In genomic region chr3:16378920-16379319, GRCh38 we compare ENCODE assay signal across 8 cellular contexts.
DNase-seq lines count a peak whose midpoint lies in the region; ATAC-seq, FAIRE-seq and TF ChIP-seq lines count a peak whose summit lies in the region.

No MANE protein-coding gene starts in this region.

- CTCF ChIA-PET in HepG2 (lab: Yijun Ruan, JAX; ENCODE audit: low intra/inter-chr PET ratio, low total read pairs), result no interaction called here

- H4K5ac ChIP-seq in H9 (ENCODE audit: insufficient read length, low read depth, low read length), result no peak overlapping the region

- no peak overlapping the region for H2BK20ac ChIP-seq in H9 (ENCODE audit: low read depth, low read length, poor library complexity, severe bottlenecking)

- no peaks in the 10 kb centered on the region for H3K79me1 ChIP-seq in H9 (ENCODE audit: insufficient read depth, low read depth, low read length, poor library complexity, severe bottlenecking)

- H3K9me3 Mint-ChIP-seq in H9, result peaks cover 5 to 6% of the 10 kb centered on the region in 2 experiments; a peak in 3 of 5 replicates

- H2BK120ac ChIP-seq in H9 (ENCODE audit: low read depth, low read length, poor library complexity, severe bottlenecking), result no peak overlapping the region

- H3K36me3 Mint-ChIP-seq in H9 (ENCODE audit: insufficient read depth in 1 of 3, low read depth in 3 of 3), result peaks cover 0 to 6% (median 3%) of the 10 kb centered on the region in 3 experiments; a peak in 6 of 7 replicates

- H3K36me3 ChIP-seq in HepG2 (replicated peaks in 1 of 2; ENCODE audit: control insufficient read depth in 1 of 2, insufficient read depth in 2 of 2, low read length in 2 of 2) (no peaks in the 10 kb centered on the region), hepatocyte (replicated peaks; ENCODE audit: insufficient read depth, low read depth) (no peaks in the 10 kb centered on the region)

- no peak for TF ChIP-seq RAD21 in HepG2 (CRISPR knock-in tag; IDR thresholded peaks at IDR 0.05)

- H3K14ac ChIP-seq in H9 (ENCODE audit: insufficient read depth, low read length), result no peak overlapping the region

- TF ChIP-seq CTCF in GM13977 (IDR thresholded peaks at IDR 0.05; ENCODE audit: extremely low read depth, insufficient read depth, missing control alignments) (no peak), foreskin keratinocyte (conservative IDR thresholded peaks at IDR 0.05) (no peak), H9 (conservative IDR thresholded peaks at IDR 0.05) (no peak), HepG2 (CRISPR knock-in tag; IDR thresholded peaks at IDR 0.05) (no peak), hepatocyte (IDR thresholded peaks at IDR 0.05; ENCODE audit: poor library complexity) (no peak)

- TF ChIP-seq EP300 in HepG2 (IDR thresholded peaks at IDR 0.05; ENCODE audit: low read depth in 2 of 2, low read length in 2 of 2), result no peak
- TF ChIP-seq EP300 in HepG2 (CRISPR knock-in tag; IDR thresholded peaks at IDR 0.05; ENCODE audit: borderline replicate concordance), result no peak

- intact Hi-C loops in HepG2 (cut with micrococcal nuclease; ENCODE audit: unreplicated experiment), result no loop called here

- ATAC-seq in GM21528 (IDR thresholded peaks at IDR 0.05; ENCODE audit: low FRiP score, unreplicated experiment), result peak; percentile 43
- peak; percentile 45 for ATAC-seq in HG03571 (IDR thresholded peaks at IDR 0.05; ENCODE audit: unreplicated experiment)
- peak; percentile 79 for ATAC-seq in foreskin keratinocyte
- ATAC-seq in HepG2, result no peak

- H3K4me2 ChIP-seq in H9 (ENCODE audit: insufficient read depth, insufficient read length, low read length) (no peak overlapping the region), HepG2 (ENCODE audit: low read depth, low read length) (no peak overlapping the region), hepatocyte (no peak overlapping the region)

- WGBS in H9 (ENCODE audit: extremely low coverage, insufficient read length, low lambda C conversion rate), result no CpG with 5 or more reads among the region's 3 CpGs
- WGBS in HepG2 (ENCODE audit: low lambda C conversion rate), result 59% methylated on average over 3 of the region's 3 CpGs
- 84% methylated on average over 3 of the region's 3 CpGs for WGBS in hepatocyte (ENCODE audit: low lambda C conversion rate, missing lambda C conversion rate)

- POLR2A ChIA-PET in HepG2 (lab: Yijun Ruan, JAX), result no interaction called here

- DNase-seq in GM13977 (ENCODE audit: low spot score), result peak; percentile 56
- peak in 1 of 2 donors; percentile 57 for DNase-seq in foreskin keratinocyte
- DNase-seq in H9, result no peak
- DNase-seq in HepG2 (ENCODE audit: low spot score), result no peak
- no peak for DNase-seq in hepatocyte (ENCODE audit: low spot score)
- no peak for DNase-seq in NCI-H345 treated with DMSO at 0.1 percent for 48 hours (lab: John Stamatoyannopoulos, UW; ENCODE audit: unreplicated experiment)

- no peak for FAIRE-seq in HepG2 (lab: Jason Lieb, UNC)

- no peak overlapping the region for H4K8ac ChIP-seq in H9 (replicated peaks; ENCODE audit: insufficient read length, low read depth, low read length)

- no peak for TF ChIP-seq POLR2A in HepG2 (IDR thresholded peaks at IDR 0.05; ENCODE audit: insufficient read depth in 1 of 2, low read depth in 2 of 2, low read length in 2 of 2)

- H3K27ac Mint-ChIP-seq in H9, result no peak overlapping the region

- peaks cover 2 to 19% of the 10 kb centered on the region in 2 experiments; a peak in 3 of 4 replicates for H3K4me1 Mint-ChIP-seq in H9

- no peak overlapping the region for H4K91ac ChIP-seq in H9 (ENCODE audit: insufficient read length, low read depth, low read length)

- no peak overlapping the region for H3K9ac ChIP-seq in H9 (ENCODE audit: extremely low read depth, insufficient read length, low read length)
- H3K9ac ChIP-seq in HepG2 (ENCODE audit: insufficient read depth, low read depth, low read length), result no peak overlapping the region

- H2BK12ac ChIP-seq in H9 (ENCODE audit: insufficient read length, low read depth, low read length), result no peak overlapping the region

- no peak overlapping the region for H3K4ac ChIP-seq in H9 (ENCODE audit: low read depth, low read length)

- no peak overlapping the region for H2AK5ac ChIP-seq in H9 (ENCODE audit: insufficient read length, low read length)

- H2BK15ac ChIP-seq in H9 (ENCODE audit: low read depth, low read length), result no peak overlapping the region

- no peak overlapping the region for H3K18ac ChIP-seq in H9 (ENCODE audit: insufficient read length, low read depth, low read length)

- no peak overlapping the region for H3K23ac ChIP-seq in H9 (ENCODE audit: insufficient read length, low read depth, low read length)

- H3K27me3 Mint-ChIP-seq in H9 (ENCODE audit: low read depth), result peaks cover 2% of the 10 kb centered on the region; the same call in 1 of the 2 replicates

- H3K4me3 Mint-ChIP-seq in H9, result no peak overlapping the region

- H3K4me1 ChIP-seq in foreskin keratinocyte (no peaks in the 10 kb centered on the region), H9 (ENCODE audit: insufficient read depth, low read length) (no peaks in the 10 kb centered on the region), HepG2 (ENCODE audit: insufficient read depth, low read length) (no peaks in the 10 kb centered on the region), hepatocyte (ENCODE audit: insufficient read depth) (no peaks in the 10 kb centered on the region)

- no peak overlapping the region for H3T11ph ChIP-seq in H9 (ENCODE audit: low read length)

- H3K56ac ChIP-seq in H9 (ENCODE audit: insufficient read length, low read depth, low read length), result no peak overlapping the region

- no peaks in the 10 kb centered on the region for H3K9me2 ChIP-seq in hepatocyte (replicated peaks; ENCODE audit: insufficient read depth)

- in situ Hi-C loops in GM13977 (cut with MboI; ENCODE audit: low pct_unique_long_range_greater_than_20kb, low sequenced_read_pairs, unreplicated experiment), result no loop called here
- in situ Hi-C loops in HepG2 (cut with HindIII; ENCODE audit: extremely low pct_ligation_motif_present, low pct_unique_long_range_greater_than_20kb), result no loop called here

- no TSS peak for BruUV-seq in HepG2 (replicated peaks; lab: Mats Ljungman, UMichigan)

- H3K27me3 ChIP-seq in foreskin keratinocyte (no peaks in the 10 kb centered on the region), H9 (ENCODE audit: insufficient read depth, low read length) (no peaks in the 10 kb centered on the region), HepG2 (ENCODE audit: control insufficient read depth in 1 of 2, insufficient read depth in 2 of 2, low read length in 2 of 2) (no peaks in the 10 kb centered on the region), hepatocyte (no peaks in the 10 kb centered on the region)

- peak overlapping the region; percentile 56 for H3K27ac ChIP-seq in foreskin keratinocyte
- H3K27ac ChIP-seq in H9 (ENCODE audit: insufficient read length, low read depth, low read length), result no peak overlapping the region
- H3K27ac ChIP-seq in HepG2 (ENCODE audit: extremely low read length, insufficient read depth, low read length), result no peak overlapping the region
- no peak overlapping the region for H3K27ac ChIP-seq in hepatocyte

- H4K20me1 ChIP-seq in H9 (ENCODE audit: control insufficient read depth, insufficient read depth, insufficient read length), result no peaks in the 10 kb centered on the region
- H4K20me1 ChIP-seq in HepG2 (ENCODE audit: insufficient read depth, low read length), result no peaks in the 10 kb centered on the region
- no peaks in the 10 kb centered on the region for H4K20me1 ChIP-seq in hepatocyte (ENCODE audit: insufficient read depth, poor library complexity, severe bottlenecking)

- no peak overlapping the region for H3K4me3 ChIP-seq in HepG2 (replicated peaks in 1 of 3; ENCODE audit: insufficient read depth in 1 of 3, low read depth in 2 of 3, low read length in 3 of 3)
- H3K4me3 ChIP-seq in hepatocyte, result no peak overlapping the region

- H2AFZ ChIP-seq in H9 (ENCODE audit: low read length), result no peak overlapping the region
- no peak overlapping the region for H2AFZ ChIP-seq in HepG2 (ENCODE audit: low read length)
- H2AFZ ChIP-seq in hepatocyte, result no peak overlapping the region

- H3K79me2 ChIP-seq in H9 (ENCODE audit: insufficient read depth, low read length), result no peaks in the 10 kb centered on the region
- no peaks in the 10 kb centered on the region for H3K79me2 ChIP-seq in HepG2 (ENCODE audit: insufficient read depth, low read length)
- no peaks in the 10 kb centered on the region for H3K79me2 ChIP-seq in hepatocyte

- H3K9me3 ChIP-seq in H9 (ENCODE audit: control insufficient read depth, low read depth, low read length) (no peaks in the 10 kb centered on the region), HepG2 (ENCODE audit: low read length) (no peaks in the 10 kb centered on the region), hepatocyte (ENCODE audit: low read depth) (no peaks in the 10 kb centered on the region)

- no peak overlapping the region for H2BK5ac ChIP-seq in H9 (ENCODE audit: insufficient read length, low read length)

- no peaks in the 10 kb centered on the region for H3K23me2 ChIP-seq in H9 (ENCODE audit: insufficient read length, low read depth, low read length, poor library complexity, severe bottlenecking)

TF ChIP-seq in HepG2, 621 proteins besides CTCF, POLR2A, EP300 and RAD21:
- TF ChIP-seq ZNF264 (CRISPR knock-in tag; IDR thresholded peaks at IDR 0.05) (no peak), POLR2AphosphoS5 (IDR thresholded peaks at IDR 0.05; ENCODE audit: low read depth, low read length) (no peak), ZKSCAN8 (CRISPR knock-in tag; IDR thresholded peaks at IDR 0.05; ENCODE audit: borderline replicate concordance) (no peak), HMG20B (CRISPR knock-in tag; conservative IDR thresholded peaks at IDR 0.05) (no peak), HNRNPK (IDR thresholded peaks at IDR 0.05; ENCODE audit: low read depth, low read length, poor library complexity, severe bottlenecking) (no peak), ZNF468 (CRISPR knock-in tag; IDR thresholded peaks at IDR 0.05) (no peak)
